ENCODE assay signal across 11 cellular contexts in the genomic region with DNA sequence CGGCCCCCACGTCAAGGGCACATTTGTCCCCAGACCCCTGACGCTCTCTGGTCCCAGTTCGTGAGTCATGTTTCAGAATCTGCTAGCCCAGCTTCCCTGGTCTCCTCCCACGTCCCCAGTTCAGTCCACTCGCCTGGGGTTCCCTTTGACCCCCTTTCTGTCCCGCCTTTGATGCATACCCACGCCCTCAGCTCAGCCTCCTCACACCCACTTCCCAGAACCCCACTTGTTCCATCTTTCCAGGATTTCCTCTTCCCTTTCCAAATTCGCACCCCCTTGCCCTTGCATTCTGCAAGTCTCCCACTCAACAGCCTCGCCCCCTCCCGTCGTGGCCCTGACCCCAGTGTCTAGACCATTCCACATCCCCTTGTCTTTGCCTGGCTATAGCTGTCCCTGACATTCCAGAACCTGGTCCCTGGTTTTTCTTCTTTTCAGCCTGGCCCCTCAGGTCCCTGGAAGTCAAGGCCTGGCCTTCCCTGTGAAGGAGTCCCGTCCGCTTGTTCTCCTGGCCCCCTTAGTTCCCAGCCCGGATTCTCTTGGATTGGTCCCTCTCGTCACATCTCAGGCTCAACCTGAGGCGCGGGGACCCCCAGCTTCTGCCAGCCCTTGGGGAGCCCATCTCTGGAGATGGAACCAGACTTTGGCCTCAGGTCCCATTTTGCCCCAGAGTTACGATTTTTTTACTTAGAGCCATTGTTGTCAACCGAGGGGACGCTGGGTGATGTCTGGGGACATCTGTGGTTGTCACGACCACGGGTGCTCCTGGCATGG. TPM values are rescaled to one million over a fixed set of nuclear protein-coding genes. Genes with fewer than 3 reads are reported as not detected.
DNase-seq lines count a peak whose midpoint lies in the region; ATAC-seq and TF ChIP-seq lines count a peak whose summit lies in the region.
"Had no signal": no experiment of that assay in that cellular context is flagged by ENCODE, and none has a peak within 500 bp of the region (broad histone marks: within the 10 kb centered on the region; RNA-seq: fewer than 3 reads in every experiment).

No MANE protein-coding gene starts in this region.

- H3K4me1 ChIP-seq in ACC112 (ENCODE audit: control insufficient read depth, insufficient read depth, low read length, unreplicated experiment): peaks cover 9% of the 10 kb centered on the region
- H3K4me1 ChIP-seq in HUES64 (ENCODE audit: insufficient read depth, low read length): peaks cover 9% of the 10 kb centered on the region; the same call in 1 of the 2 replicates
- H3K4me1 ChIP-seq in mammary epithelial cell (ENCODE audit: insufficient read depth, low read length): peaks cover 26% of the 10 kb centered on the region
- H3K4me1 ChIP-seq in mucosa of descending colon (ENCODE audit: low read depth): peaks cover 45% of the 10 kb centered on the region

- peak overlapping the region; percentile 78 for H3K4me2 ChIP-seq in mammary epithelial cell (ENCODE audit: insufficient read depth, low read depth, low read length)

- intact Hi-C loops in mammary epithelial cell (cut with micrococcal nuclease) (loop anchor here (5.0 kb wide), 1 partner anchor 130 kb away; no protein-coding TSS in a partner anchor), mucosa of descending colon (cut with DNase I, micrococcal nuclease) (no loop called here)

- no peaks in the 10 kb centered on the region for H4K20me1 ChIP-seq in mammary epithelial cell (ENCODE audit: insufficient read depth, low read length)

- H3K27ac ChIP-seq in ACC112 (ENCODE audit: low read depth, low read length) (no peak overlapping the region), HUES64 (ENCODE audit: low read depth, low read length) (no peak overlapping the region), mammary epithelial cell (ENCODE audit: insufficient read depth, low read depth, low read length) (peak overlapping the region; percentile 61)

- H2AFZ ChIP-seq in ACC112 (ENCODE audit: low read length, unreplicated experiment): no peak overlapping the region
- no peak overlapping the region for H2AFZ ChIP-seq in mammary epithelial cell (ENCODE audit: low read depth, low read length)

- DNase-seq in mammary epithelial cell: no peak
- peak in 1 of 3 donors; percentile 51 for DNase-seq in mucosa of descending colon
- no peak for DNase-seq in NCI-H1930 (lab: John Stamatoyannopoulos, UW)
- DNase-seq: effector CD8-positive, alpha-beta T cell had no signal

- WGBS in HUES64: 73% methylated on average over 23 of the region's 23 CpGs
- 56% methylated on average over 22 of the region's 23 CpGs for WGBS in mammary epithelial cell (ENCODE audit: low coverage, missing lambda C conversion rate)

- peaks cover 59% of the 10 kb centered on the region for H3K79me2 ChIP-seq in ACC112 (ENCODE audit: control insufficient read depth, insufficient read depth, low read length, unreplicated experiment)
- H3K79me2 ChIP-seq in mammary epithelial cell (ENCODE audit: insufficient read depth, low read length): peaks cover 64% of the 10 kb centered on the region

- in situ Hi-C loops in mammary epithelial cell (cut with MboI; ENCODE audit: low sequenced_read_pairs in 2 of 2): no loop called here

- TF ChIP-seq CTCF in mammary epithelial cell (conservative IDR thresholded peaks at IDR 0.05 in 1 of 2, IDR thresholded peaks at IDR 0.05 in 1 of 2; ENCODE audit: extremely low read depth in 1 of 2, insufficient read depth in 1 of 2, low read depth in 1 of 2, low read length in 2 of 2): no peak
- no peak for TF ChIP-seq CTCF in mucosa of descending colon (IDR thresholded peaks at IDR 0.05)

- H3K36me3 ChIP-seq in ACC112 (ENCODE audit: insufficient read depth, low read length): no peaks in the 10 kb centered on the region
- 0 out of 2 replicates have a peak, but pooled peaks cover 6% of the 10 kb centered on the region for H3K36me3 ChIP-seq in HUES64 (ENCODE audit: insufficient read depth, low read length)
- H3K36me3 ChIP-seq in mammary epithelial cell (ENCODE audit: insufficient read depth, low read length): no peaks in the 10 kb centered on the region
- no peaks in the 10 kb centered on the region for H3K36me3 ChIP-seq in mucosa of descending colon (ENCODE audit: low read depth)

- CTCF ChIA-PET in mammary epithelial cell (lab: Charles Lee; ENCODE audit: low non-redundant PET): no interaction called here

- H3K4me3 ChIP-seq in ACC112 (ENCODE audit: low read depth, low read length): peak overlapping the region; percentile 98
- peak overlapping the region; percentile 85 for H3K4me3 ChIP-seq in HUES64 (ENCODE audit: low read length)
- H3K4me3 ChIP-seq in mammary epithelial cell (replicated peaks in 1 of 3; ENCODE audit: insufficient read depth in 1 of 3, low read depth in 2 of 3, low read length in 3 of 3): peak overlapping the region; percentile 76 to 98 (median 93)
- H3K4me3 ChIP-seq in mucosa of descending colon: peak overlapping the region; percentile 91

- H3K27me3 ChIP-seq in ACC112 (ENCODE audit: insufficient read depth, low read length) (no peaks in the 10 kb centered on the region), HUES64 (ENCODE audit: insufficient read depth, low read length) (no peaks in the 10 kb centered on the region), mammary epithelial cell (ENCODE audit: insufficient read depth, low read length) (no peaks in the 10 kb centered on the region)

- no TSS peak for BruUV-seq in mammary epithelial cell (replicated peaks; lab: Mats Ljungman, UMichigan)

- H3K9me3 ChIP-seq in HUES64 (ENCODE audit: insufficient read depth, low read depth, low read length) (no peaks in the 10 kb centered on the region), mammary epithelial cell (replicated peaks; ENCODE audit: insufficient read depth, low read length) (no peaks in the 10 kb centered on the region), mucosa of descending colon (no peaks in the 10 kb centered on the region)

- H3K9ac ChIP-seq in HUES64 (ENCODE audit: low read depth, low read length): peak overlapping the region; percentile 88
- peak overlapping the region; percentile 78 for H3K9ac ChIP-seq in mammary epithelial cell (ENCODE audit: insufficient read depth, low read length)

- ATAC-seq in mucosa of descending colon (no peak), GM18870 (IDR thresholded peaks at IDR 0.05; ENCODE audit: unreplicated experiment) (no peak), GM21528 (IDR thresholded peaks at IDR 0.05; ENCODE audit: low FRiP score, unreplicated experiment) (no peak)
- ATAC-seq in activated CD4-positive, CD25-positive, alpha-beta regulatory T cell treated with anti-CD3 and anti-CD28 coated beads, Interleukin-2, amount 50 U/mL, for 24 hours: no peak

- dilution Hi-C loops in mammary epithelial cell (cut with HindIII; ENCODE audit: low sequenced_read_pairs): no loop called here

RNA-seq across cellular contexts. Expression of a gene that starts 1.3 kb away (rescaled TPM):
- polyA plus RNA-seq in HUES64 (2013, experiment 1 of 2): 70.1 TPM
- polyA plus RNA-seq in HUES64 (2013, experiment 2 of 2): 66.4 TPM
- total RNA-seq in mammary epithelial cell (10 to 100 TPM; 55.5 to 95.3 TPM), mucosa of descending colon (100 to 1,000 TPM in 1 of 3 donors, 10 to 100 TPM in 2; 52.6 to 103 (median 94.4) TPM)
- polyA plus RNA-seq in mammary epithelial cell: 91.0 TPM
- polyA minus RNA-seq in mammary epithelial cell: 106 TPM

RNA-seq across cellular contexts. Expression of a gene that starts 8.5 kb away (rescaled TPM):
- not detected for polyA plus RNA-seq in HUES64 (2013, experiment 1 of 2)
- polyA plus RNA-seq in HUES64 (2013, experiment 2 of 2): not detected
- total RNA-seq in mammary epithelial cell: under 1 TPM; 0.67 to 0.94 TPM
- 0.10 TPM for polyA plus RNA-seq in mammary epithelial cell
- polyA minus RNA-seq in mammary epithelial cell: not detected
- total RNA-seq in mucosa of descending colon: 1 to 10 TPM in 1 of 3 donors, under 1 TPM in 2; 0.38 to 2.5 (median 0.82) TPM
- total RNA-seq: M059J had no signal

RNA-seq across cellular contexts. Expression of a gene that starts 37.4 kb away (rescaled TPM):
- 3.3 TPM for polyA plus RNA-seq in HUES64 (2013, experiment 1 of 2)
- 4.9 TPM for polyA plus RNA-seq in HUES64 (2013, experiment 2 of 2)
- total RNA-seq in mammary epithelial cell (under 1 TPM; 0.17 to 0.19 TPM), mucosa of descending colon (1 to 10 TPM in 1 of 3 donors, under 1 TPM in 2; 0.75 to 2.7 (median 0.79) TPM)
- 0.15 TPM for polyA plus RNA-seq in mammary epithelial cell
- not detected for polyA minus RNA-seq in mammary epithelial cell
- total RNA-seq: M059J, subcutaneous adipose tissue had no signal

RNA-seq across cellular contexts. Expression of a gene that starts 51.2 kb away (rescaled TPM):
- not detected for polyA plus RNA-seq in HUES64 (2013, experiment 1 of 2)
- polyA plus RNA-seq in HUES64 (2013, experiment 2 of 2): not detected
- total RNA-seq in mammary epithelial cell (100 to 1,000 TPM in 1 of 2 donors, 10 to 100 TPM in 1; 28.7 to 110 TPM), mucosa of descending colon (1 to 10 TPM; 1.9 to 6.2 (median 4.3) TPM)
- 57.1 TPM for polyA plus RNA-seq in mammary epithelial cell
- polyA minus RNA-seq in mammary epithelial cell: 43.7 TPM
- total RNA-seq: M059J had no signal
